2 cellular contexts compared by ENCODE assay signal in the genomic region with DNA sequence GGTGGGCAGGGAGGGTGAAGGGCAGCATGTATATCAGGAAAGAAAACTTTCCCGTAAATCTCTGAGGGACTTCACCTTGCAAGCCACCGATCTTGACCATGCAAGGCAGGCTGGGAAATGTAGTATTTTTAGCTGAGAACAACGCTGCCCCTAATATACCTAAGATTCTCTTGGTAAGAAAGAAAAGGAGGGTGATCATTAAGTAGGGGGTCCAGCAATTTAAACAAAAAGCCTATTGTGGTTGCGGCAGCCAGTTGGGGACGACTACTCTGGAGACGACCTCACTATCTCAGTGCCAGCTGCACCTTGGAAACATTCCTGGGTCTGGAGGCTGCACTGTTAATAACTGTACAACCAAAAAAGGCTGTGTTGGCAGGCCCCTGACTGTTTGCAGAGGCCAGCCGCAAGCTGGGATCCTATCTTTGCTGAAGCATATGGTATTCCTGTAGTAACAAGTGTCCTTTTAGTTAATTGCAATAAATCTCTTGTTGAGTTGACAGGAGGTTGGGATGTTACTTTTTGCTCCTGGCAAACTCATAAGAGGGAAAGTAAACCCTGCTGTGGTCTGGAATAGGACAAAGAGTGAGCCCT.
TF ChIP-seq lines count a peak whose summit lies in the region.

No MANE protein-coding gene starts in this region.

TF ChIP-seq in A549, 52 proteins besides CTCF, POLR2A, EP300 and RAD21:
- TF ChIP-seq ZFP36 (IDR thresholded peaks at IDR 0.05; ENCODE audit: borderline replicate concordance, partially characterized antibody) (no peak), HOXB5 (CRISPR knock-in tag; IDR thresholded peaks at IDR 0.05) (no peak), FOXS1 (CRISPR knock-in tag; IDR thresholded peaks at IDR 0.05) (no peak)

TF ChIP-seq in K562, 482 proteins besides CTCF, POLR2A, EP300 and RAD21:
- TF ChIP-seq TEAD4 (IDR thresholded peaks at IDR 0.05; ENCODE audit: low read length) (peak; percentile 34; the same call in 1 of the 2 replicates), TEAD4 (CRISPR knock-in tag; IDR thresholded peaks at IDR 0.05; ENCODE audit: borderline replicate concordance) (no peak), ZNF124 (CRISPR knock-in tag; IDR thresholded peaks at IDR 0.05) (no peak), SAFB (IDR thresholded peaks at IDR 0.05; ENCODE audit: borderline replicate concordance, low read depth, low read length) (no peak), HCFC1 (IDR thresholded peaks at IDR 0.05; ENCODE audit: low read depth, low read length) (peak; percentile 68), MEIS2 (IDR thresholded peaks at IDR 0.05; ENCODE audit: partially characterized antibody) (peak; percentile 83), MTA2 (IDR thresholded peaks at IDR 0.05; ENCODE audit: low read depth) (peak; percentile 26; the same call in 1 of the 2 replicates), SREBF1 (IDR thresholded peaks at IDR 0.05; ENCODE audit: borderline replicate concordance, low read depth, low read length) (no peak), ERF (CRISPR knock-in tag; IDR thresholded peaks at IDR 0.05) (no peak), CBFA2T3 (IDR thresholded peaks at IDR 0.05) (peak; percentile 59), SOX6 (IDR thresholded peaks at IDR 0.05) (no peak), KDM2B (CRISPR knock-in tag; IDR thresholded peaks at IDR 0.05) (no peak), ARID1B (IDR thresholded peaks at IDR 0.05) (0 out of 2 replicates have a peak, but pooled peaks have one; percentile 16), CBFA2T2 (conservative IDR thresholded peaks at IDR 0.05) (peak; percentile 44; the same call in 1 of the 2 replicates), TAL1 (IDR thresholded peaks at IDR 0.05) (peak; percentile 24; the same call in 1 of the 2 replicates), POLR2H (tag; IDR thresholded peaks at IDR 0.05; ENCODE audit: low read depth) (no peak), SRF (CRISPR knock-in tag; IDR thresholded peaks at IDR 0.05) (peak in 1 of 2 experiments; percentile 68; a peak in 1 of 4 replicates)
- TF ChIP-seq, protein P1, sequence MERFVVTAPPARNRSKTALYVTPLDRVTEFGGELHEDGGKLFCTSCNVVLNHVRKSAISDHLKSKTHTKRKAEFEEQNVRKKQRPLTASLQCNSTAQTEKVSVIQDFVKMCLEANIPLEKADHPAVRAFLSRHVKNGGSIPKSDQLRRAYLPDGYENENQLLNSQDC (CRISPR knock-in tag; IDR thresholded peaks at IDR 0.05) = no peak
- TF ChIP-seq, protein P2, sequence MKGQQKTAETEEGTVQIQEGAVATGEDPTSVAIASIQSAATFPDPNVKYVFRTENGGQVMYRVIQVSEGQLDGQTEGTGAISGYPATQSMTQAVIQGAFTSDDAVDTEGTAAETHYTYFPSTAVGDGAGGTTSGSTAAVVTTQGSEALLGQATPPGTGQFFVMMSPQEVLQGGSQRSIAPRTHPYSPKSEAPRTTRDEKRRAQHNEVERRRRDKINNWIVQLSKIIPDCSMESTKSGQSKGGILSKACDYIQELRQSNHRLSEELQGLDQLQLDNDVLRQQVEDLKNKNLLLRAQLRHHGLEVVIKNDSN (CRISPR knock-in tag; IDR thresholded peaks at IDR 0.05) = no peak
- TF ChIP-seq, protein P3, sequence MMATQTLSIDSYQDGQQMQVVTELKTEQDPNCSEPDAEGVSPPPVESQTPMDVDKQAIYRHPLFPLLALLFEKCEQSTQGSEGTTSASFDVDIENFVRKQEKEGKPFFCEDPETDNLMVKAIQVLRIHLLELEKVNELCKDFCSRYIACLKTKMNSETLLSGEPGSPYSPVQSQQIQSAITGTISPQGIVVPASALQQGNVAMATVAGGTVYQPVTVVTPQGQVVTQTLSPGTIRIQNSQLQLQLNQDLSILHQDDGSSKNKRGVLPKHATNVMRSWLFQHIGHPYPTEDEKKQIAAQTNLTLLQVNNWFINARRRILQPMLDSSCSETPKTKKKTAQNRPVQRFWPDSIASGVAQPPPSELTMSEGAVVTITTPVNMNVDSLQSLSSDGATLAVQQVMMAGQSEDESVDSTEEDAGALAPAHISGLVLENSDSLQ (IDR thresholded peaks at IDR 0.05) = peak; percentile 77
- TF ChIP-seq, protein P4, sequence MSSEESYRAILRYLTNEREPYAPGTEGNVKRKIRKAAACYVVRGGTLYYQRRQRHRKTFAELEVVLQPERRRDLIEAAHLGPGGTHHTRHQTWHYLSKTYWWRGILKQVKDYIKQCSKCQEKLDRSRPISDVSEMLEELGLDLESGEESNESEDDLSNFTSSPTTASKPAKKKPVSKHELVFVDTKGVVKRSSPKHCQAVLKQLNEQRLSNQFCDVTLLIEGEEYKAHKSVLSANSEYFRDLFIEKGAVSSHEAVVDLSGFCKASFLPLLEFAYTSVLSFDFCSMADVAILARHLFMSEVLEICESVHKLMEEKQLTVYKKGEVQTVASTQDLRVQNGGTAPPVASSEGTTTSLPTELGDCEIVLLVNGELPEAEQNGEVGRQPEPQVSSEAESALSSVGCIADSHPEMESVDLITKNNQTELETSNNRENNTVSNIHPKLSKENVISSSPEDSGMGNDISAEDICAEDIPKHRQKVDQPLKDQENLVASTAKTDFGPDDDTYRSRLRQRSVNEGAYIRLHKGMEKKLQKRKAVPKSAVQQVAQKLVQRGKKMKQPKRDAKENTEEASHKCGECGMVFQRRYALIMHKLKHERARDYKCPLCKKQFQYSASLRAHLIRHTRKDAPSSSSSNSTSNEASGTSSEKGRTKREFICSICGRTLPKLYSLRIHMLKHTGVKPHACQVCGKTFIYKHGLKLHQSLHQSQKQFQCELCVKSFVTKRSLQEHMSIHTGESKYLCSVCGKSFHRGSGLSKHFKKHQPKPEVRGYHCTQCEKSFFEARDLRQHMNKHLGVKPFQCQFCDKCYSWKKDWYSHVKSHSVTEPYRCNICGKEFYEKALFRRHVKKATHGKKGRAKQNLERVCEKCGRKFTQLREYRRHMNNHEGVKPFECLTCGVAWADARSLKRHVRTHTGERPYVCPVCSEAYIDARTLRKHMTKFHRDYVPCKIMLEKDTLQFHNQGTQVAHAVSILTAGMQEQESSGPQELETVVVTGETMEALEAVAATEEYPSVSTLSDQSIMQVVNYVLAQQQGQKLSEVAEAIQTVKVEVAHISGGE (CRISPR knock-in tag; IDR thresholded peaks at IDR 0.05) = no peak
- TF ChIP-seq, protein P5, sequence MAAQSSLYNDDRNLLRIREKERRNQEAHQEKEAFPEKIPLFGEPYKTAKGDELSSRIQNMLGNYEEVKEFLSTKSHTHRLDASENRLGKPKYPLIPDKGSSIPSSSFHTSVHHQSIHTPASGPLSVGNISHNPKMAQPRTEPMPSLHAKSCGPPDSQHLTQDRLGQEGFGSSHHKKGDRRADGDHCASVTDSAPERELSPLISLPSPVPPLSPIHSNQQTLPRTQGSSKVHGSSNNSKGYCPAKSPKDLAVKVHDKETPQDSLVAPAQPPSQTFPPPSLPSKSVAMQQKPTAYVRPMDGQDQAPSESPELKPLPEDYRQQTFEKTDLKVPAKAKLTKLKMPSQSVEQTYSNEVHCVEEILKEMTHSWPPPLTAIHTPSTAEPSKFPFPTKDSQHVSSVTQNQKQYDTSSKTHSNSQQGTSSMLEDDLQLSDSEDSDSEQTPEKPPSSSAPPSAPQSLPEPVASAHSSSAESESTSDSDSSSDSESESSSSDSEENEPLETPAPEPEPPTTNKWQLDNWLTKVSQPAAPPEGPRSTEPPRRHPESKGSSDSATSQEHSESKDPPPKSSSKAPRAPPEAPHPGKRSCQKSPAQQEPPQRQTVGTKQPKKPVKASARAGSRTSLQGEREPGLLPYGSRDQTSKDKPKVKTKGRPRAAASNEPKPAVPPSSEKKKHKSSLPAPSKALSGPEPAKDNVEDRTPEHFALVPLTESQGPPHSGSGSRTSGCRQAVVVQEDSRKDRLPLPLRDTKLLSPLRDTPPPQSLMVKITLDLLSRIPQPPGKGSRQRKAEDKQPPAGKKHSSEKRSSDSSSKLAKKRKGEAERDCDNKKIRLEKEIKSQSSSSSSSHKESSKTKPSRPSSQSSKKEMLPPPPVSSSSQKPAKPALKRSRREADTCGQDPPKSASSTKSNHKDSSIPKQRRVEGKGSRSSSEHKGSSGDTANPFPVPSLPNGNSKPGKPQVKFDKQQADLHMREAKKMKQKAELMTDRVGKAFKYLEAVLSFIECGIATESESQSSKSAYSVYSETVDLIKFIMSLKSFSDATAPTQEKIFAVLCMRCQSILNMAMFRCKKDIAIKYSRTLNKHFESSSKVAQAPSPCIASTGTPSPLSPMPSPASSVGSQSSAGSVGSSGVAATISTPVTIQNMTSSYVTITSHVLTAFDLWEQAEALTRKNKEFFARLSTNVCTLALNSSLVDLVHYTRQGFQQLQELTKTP (IDR thresholded peaks at IDR 0.05; ENCODE audit: low read depth in 1 of 2, partially characterized antibody in 2 of 2) = peak in 1 of 2 experiments; percentile 28
- TF ChIP-seq, protein P6, sequence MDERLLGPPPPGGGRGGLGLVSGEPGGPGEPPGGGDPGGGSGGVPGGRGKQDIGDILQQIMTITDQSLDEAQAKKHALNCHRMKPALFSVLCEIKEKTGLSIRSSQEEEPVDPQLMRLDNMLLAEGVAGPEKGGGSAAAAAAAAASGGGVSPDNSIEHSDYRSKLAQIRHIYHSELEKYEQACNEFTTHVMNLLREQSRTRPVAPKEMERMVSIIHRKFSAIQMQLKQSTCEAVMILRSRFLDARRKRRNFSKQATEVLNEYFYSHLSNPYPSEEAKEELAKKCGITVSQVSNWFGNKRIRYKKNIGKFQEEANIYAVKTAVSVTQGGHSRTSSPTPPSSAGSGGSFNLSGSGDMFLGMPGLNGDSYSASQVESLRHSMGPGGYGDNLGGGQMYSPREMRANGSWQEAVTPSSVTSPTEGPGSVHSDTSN (CRISPR knock-in tag; IDR thresholded peaks at IDR 0.05; ENCODE audit: low read depth) = no peak
- TF ChIP-seq, protein P6 (tag; conservative IDR thresholded peaks at IDR 0.05; ENCODE audit: low read depth) = peak; percentile 70
- TF ChIP-seq, protein P7, sequence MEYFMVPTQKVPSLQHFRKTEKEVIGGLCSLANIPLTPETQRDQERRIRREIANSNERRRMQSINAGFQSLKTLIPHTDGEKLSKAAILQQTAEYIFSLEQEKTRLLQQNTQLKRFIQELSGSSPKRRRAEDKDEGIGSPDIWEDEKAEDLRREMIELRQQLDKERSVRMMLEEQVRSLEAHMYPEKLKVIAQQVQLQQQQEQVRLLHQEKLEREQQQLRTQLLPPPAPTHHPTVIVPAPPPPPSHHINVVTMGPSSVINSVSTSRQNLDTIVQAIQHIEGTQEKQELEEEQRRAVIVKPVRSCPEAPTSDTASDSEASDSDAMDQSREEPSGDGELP (CRISPR knock-in tag; IDR thresholded peaks at IDR 0.05; ENCODE audit: borderline replicate concordance) = 0 out of 2 replicates have a peak, but pooled peaks have one; percentile 17
